ENCODE assay signal across 8 cellular contexts in genomic region chr19:5789886-5790572, GRCh38. TPM values are rescaled to one million over a fixed set of nuclear protein-coding genes. Genes with fewer than 3 reads are reported as not detected.
DNase-seq lines count a peak whose midpoint lies in the region; TF ChIP-seq lines count a peak whose summit lies in the region.

No MANE protein-coding gene starts in this region.

- DNase-seq in T-helper 1 cell: no peak
- DNase-seq in adipocyte (ENCODE audit: low read depth): no peak
- DNase-seq in kidney epithelial cell (ENCODE audit: low read depth): no peak
- DNase-seq in GM13976 (ENCODE audit: low spot score): no peak
- no peak for DNase-seq in glomerular visceral epithelial cell (ENCODE audit: extremely low spot score)
- DNase-seq in NCI-H446 (lab: John Stamatoyannopoulos, UW): no peak

- TF ChIP-seq CTCF in kidney epithelial cell (IDR thresholded peaks at IDR 0.05; ENCODE audit: insufficient read depth, low read length, poor library complexity, severe bottlenecking) (no peak), GM13976 (IDR thresholded peaks at IDR 0.05; ENCODE audit: borderline replicate concordance, control extremely low read depth, extremely low read depth, insufficient read depth, missing control alignments) (no peak)

- H3K9me3 ChIP-seq in adipocyte (ENCODE audit: control insufficient read depth, low read length) (no peaks in the 10 kb centered on the region), subcutaneous abdominal adipose tissue (ENCODE audit: control insufficient read depth in 5 of 5, low read length in 5 of 5) (no peaks in the 10 kb centered on the region)

- in situ Hi-C loops in GM13976 (cut with MboI; ENCODE audit: low sequenced_read_pairs, unreplicated experiment): no loop called here

- H3K27me3 Mint-ChIP-seq in T-helper 1 cell treated with Interleukin-12 subunit alpha and Interleukin-12 subunit beta and Interleukin-4 antibody, amounts not matched to agents 30 μg/mL and 1 μg/mL, for 36 hours (ENCODE audit: low read depth): no peaks in the 10 kb centered on the region

- H3K27me3 ChIP-seq in adipocyte (replicated peaks; ENCODE audit: control insufficient read depth, insufficient read depth, low read length) (no peaks in the 10 kb centered on the region), kidney epithelial cell (ENCODE audit: control insufficient read depth, insufficient read depth, low read length) (no peaks in the 10 kb centered on the region), subcutaneous abdominal adipose tissue (ENCODE audit: control insufficient read depth in 5 of 5, insufficient read depth in 4 of 5, low read length in 5 of 5) (no peaks in the 10 kb centered on the region)

- H3K4me3 Mint-ChIP-seq in T-helper 1 cell treated with Interleukin-12 subunit alpha and Interleukin-12 subunit beta and Interleukin-4 antibody, amounts not matched to agents 30 μg/mL and 1 μg/mL, for 36 hours: peak overlapping the region; percentile 99

- peaks cover 8% of the 10 kb centered on the region for H3K4me1 ChIP-seq in adipocyte (ENCODE audit: control insufficient read depth, insufficient read depth, low read length)
- peaks cover 3 to 15% (median 7%) of the 10 kb centered on the region in 5 donors for H3K4me1 ChIP-seq in subcutaneous abdominal adipose tissue (ENCODE audit: control insufficient read depth in 5 of 5, insufficient read depth in 5 of 5, low read length in 5 of 5)

- peak overlapping the region; percentile 97 for H3K9ac ChIP-seq in adipocyte (ENCODE audit: low read length)
- peak overlapping the region in 3 of 5 donors; percentile 8 to 72 (median 23) for H3K9ac ChIP-seq in subcutaneous abdominal adipose tissue (ENCODE audit: low read length in 5 of 5)

- H3K27ac ChIP-seq in subcutaneous abdominal adipose tissue (ENCODE audit: low read depth, low read length): peak overlapping the region; percentile 92

- peaks cover 50% of the 10 kb centered on the region for H3K36me3 ChIP-seq in adipocyte (ENCODE audit: control insufficient read depth, insufficient read depth, low read length, severe bottlenecking)
- peaks cover 1% of the 10 kb centered on the region for H3K36me3 ChIP-seq in kidney epithelial cell (ENCODE audit: control insufficient read depth, insufficient read depth, low read length)
- H3K36me3 ChIP-seq in subcutaneous abdominal adipose tissue (ENCODE audit: control insufficient read depth in 5 of 5, insufficient read depth in 5 of 5, low read length in 5 of 5): peaks cover 0 to 49% (median 49%) of the 10 kb centered on the region in 5 donors

- peaks cover 24% of the 10 kb centered on the region for H3K36me3 Mint-ChIP-seq in T-helper 1 cell treated with Interleukin-12 subunit alpha and Interleukin-12 subunit beta and Interleukin-4 antibody, amounts not matched to agents 30 μg/mL and 1 μg/mL, for 36 hours (ENCODE audit: low read depth)

- H3K27ac Mint-ChIP-seq in T-helper 1 cell treated with Interleukin-12 subunit alpha and Interleukin-12 subunit beta and Interleukin-4 antibody, amounts not matched to agents 30 μg/mL and 1 μg/mL, for 36 hours: peak overlapping the region; percentile 100

- H3K9me3 Mint-ChIP-seq in T-helper 1 cell treated with Interleukin-12 subunit alpha and Interleukin-12 subunit beta and Interleukin-4 antibody, amounts not matched to agents 30 μg/mL and 1 μg/mL, for 36 hours: no peaks in the 10 kb centered on the region

- peaks cover 7% of the 10 kb centered on the region for H3K4me1 Mint-ChIP-seq in T-helper 1 cell treated with Interleukin-12 subunit alpha and Interleukin-12 subunit beta and Interleukin-4 antibody, amounts not matched to agents 30 μg/mL and 1 μg/mL, for 36 hours (ENCODE audit: low read depth)

- H3K4me3 ChIP-seq in adipocyte (ENCODE audit: low read length) (peak overlapping the region; percentile 93), kidney epithelial cell (ENCODE audit: low read depth, low read length) (peak overlapping the region; percentile 87), subcutaneous abdominal adipose tissue (ENCODE audit: low read depth in 1 of 5, low read length in 5 of 5) (peak overlapping the region; percentile 74 to 93 (median 77))

RNA-seq across cellular contexts. Expression of gene DUS3L, which starts 0.9 kb away (rescaled TPM):
- total RNA-seq in kidney epithelial cell: 43.4 and 53.0 TPM in 2 replicates

RNA-seq across cellular contexts. Expression of gene PRR22, which starts 5.5 kb away (rescaled TPM):
- total RNA-seq in kidney epithelial cell: 1.4 and 2.2 TPM in 2 replicates

RNA-seq across cellular contexts. Expression of gene NRTN, which starts 14.8 kb away (rescaled TPM):
- total RNA-seq in kidney epithelial cell: 0.14 and 1.0 TPM in 2 replicates

RNA-seq across cellular contexts. Expression of gene FUT6, which starts 49.5 kb away (rescaled TPM):
- 0.82 and 0.84 TPM in 2 replicates for total RNA-seq in kidney epithelial cell
